In genomic region chr11:128549256-128549944, GRCh38 we compare ENCODE assay signal across 8 cellular contexts. TPM values are rescaled to one million over a fixed set of nuclear protein-coding genes. Genes with fewer than 3 reads are reported as not detected.
DNase-seq lines count a peak whose midpoint lies in the region; ATAC-seq, FAIRE-seq and TF ChIP-seq lines count a peak whose summit lies in the region.

No MANE protein-coding gene starts in this region.

- H3K27me3 Mint-ChIP-seq in stimulated activated naive B cell treated with anti-CD40 and anti-IgM and Interleukin-4, amounts not matched to agents 10 μg/mL and 1 μg/mL and 100 μg/mL, for 72 hours = no peaks in the 10 kb centered on the region

- H3K9me3 ChIP-seq in Karpas-422 (ENCODE audit: low read length) = no peaks in the 10 kb centered on the region
- no peaks in the 10 kb centered on the region for H3K9me3 ChIP-seq in BE2C

- H3K36me3 ChIP-seq in Karpas-422 (ENCODE audit: insufficient read depth, low read length) (no peaks in the 10 kb centered on the region), bronchial epithelial cell (ENCODE audit: control insufficient read depth, insufficient read depth, low read length) (no peaks in the 10 kb centered on the region), kidney epithelial cell (ENCODE audit: control insufficient read depth, insufficient read depth, low read length) (no peaks in the 10 kb centered on the region), BE2C (no peaks in the 10 kb centered on the region)

- no peaks in the 10 kb centered on the region for H3K9me3 Mint-ChIP-seq in stimulated activated naive B cell treated with anti-CD40 and anti-IgM and Interleukin-4, amounts not matched to agents 10 μg/mL and 1 μg/mL and 100 μg/mL, for 72 hours

- H4K20me1 ChIP-seq in Karpas-422 (ENCODE audit: insufficient read depth, low read depth, low read length) = no peaks in the 10 kb centered on the region

- FAIRE-seq in bronchial epithelial cell (lab: Jason Lieb, UNC) = no peak

- no peak overlapping the region for H3K9ac ChIP-seq in Karpas-422 (ENCODE audit: low read length)

- H3K36me3 Mint-ChIP-seq in stimulated activated naive B cell treated with anti-CD40 and anti-IgM and Interleukin-4, amounts not matched to agents 10 μg/mL and 1 μg/mL and 100 μg/mL, for 72 hours = no peaks in the 10 kb centered on the region

- no peak overlapping the region for H2AFZ ChIP-seq in Karpas-422 (ENCODE audit: low read length)

- peaks cover 53 to 90% of the 10 kb centered on the region in 2 donors for H3K4me1 Mint-ChIP-seq in stimulated activated naive B cell treated with anti-CD40 and anti-IgM and Interleukin-4, amounts not matched to agents 10 μg/mL and 1 μg/mL and 100 μg/mL, for 72 hours

- H3K4me1 ChIP-seq in Karpas-422 (ENCODE audit: low read length) (peaks cover 77% of the 10 kb centered on the region), BE2C (peaks cover 4% of the 10 kb centered on the region; the same call in 1 of the 2 replicates)

- DNase-seq in Karpas-422 (no peak), bronchial epithelial cell (ENCODE audit: low read depth) (no peak), kidney epithelial cell (ENCODE audit: low read depth) (no peak), NCI-H146 (lab: John Stamatoyannopoulos, UW) (no peak), BE2C (no peak), RKO (ENCODE audit: low spot score) (no peak), HT-29 (ENCODE audit: low spot score) (no peak)
- no peak for DNase-seq in stimulated activated naive B cell treated with anti-CD40 and anti-IgM and Interleukin-4, amounts not matched to agents 10 μg/mL and 1 μg/mL and 100 μg/mL, for 72 hours

- ATAC-seq in stimulated activated naive B cell treated with anti-CD40 and anti-IgM and Interleukin-4, amounts not matched to agents 10 μg/mL and 1 μg/mL and 100 μg/mL, for 72 hours (replicated peaks) = no peak

- peak overlapping the region; percentile 73 for H3K4me2 ChIP-seq in Karpas-422 (ENCODE audit: low read depth, low read length, poor library complexity, severe bottlenecking)

- peak overlapping the region; percentile 88 for H3K27ac Mint-ChIP-seq in stimulated activated naive B cell treated with anti-CD40 and anti-IgM and Interleukin-4, amounts not matched to agents 10 μg/mL and 1 μg/mL and 100 μg/mL, for 72 hours

- H3K79me2 ChIP-seq in Karpas-422 (ENCODE audit: low read length) = no peaks in the 10 kb centered on the region

- peak overlapping the region; percentile 75 to 85 for H3K4me3 Mint-ChIP-seq in stimulated activated naive B cell treated with anti-CD40 and anti-IgM and Interleukin-4, amounts not matched to agents 10 μg/mL and 1 μg/mL and 100 μg/mL, for 72 hours

- no peak for TF ChIP-seq CTCF in bronchial epithelial cell (IDR thresholded peaks at IDR 0.05; ENCODE audit: insufficient read depth, low read length, severe bottlenecking)
- TF ChIP-seq CTCF in kidney epithelial cell (IDR thresholded peaks at IDR 0.05; ENCODE audit: insufficient read depth, low read length, poor library complexity, severe bottlenecking) = no peak
- TF ChIP-seq CTCF in BE2C (IDR thresholded peaks at IDR 0.05; ENCODE audit: low read depth, low read length) = no peak

- H3K27ac ChIP-seq in Karpas-422 (ENCODE audit: low read length) = peak overlapping the region; percentile 100

- H3K4me3 ChIP-seq in Karpas-422 (ENCODE audit: low read length) (no peak overlapping the region), bronchial epithelial cell (ENCODE audit: low read depth, low read length) (peak overlapping the region; percentile 32), kidney epithelial cell (ENCODE audit: low read depth, low read length) (peak overlapping the region; percentile 35), BE2C (ENCODE audit: low read depth, low read length) (no peak overlapping the region)

- H3K9me2 ChIP-seq in Karpas-422 (replicated peaks; ENCODE audit: insufficient read depth, low read length) = no peaks in the 10 kb centered on the region

- H3K27me3 ChIP-seq in Karpas-422 (ENCODE audit: low read length) (no peaks in the 10 kb centered on the region), bronchial epithelial cell (ENCODE audit: control insufficient read depth, insufficient read depth, low read length) (peaks cover 2% of the 10 kb centered on the region), kidney epithelial cell (ENCODE audit: control insufficient read depth, insufficient read depth, low read length) (no peaks in the 10 kb centered on the region), BE2C (no peaks in the 10 kb centered on the region)

RNA-seq across cellular contexts. Expression of gene ETS1, which starts 38.0 kb away (rescaled TPM):
- 129 and 135 TPM in 2 replicates for total RNA-seq in Karpas-422 (2014; rRNA removed; shearing (Covaris generic); ENCODE audit: low replicate concordance)
- total RNA-seq in bronchial epithelial cell = 45.4 and 62.7 TPM in 2 replicates
- total RNA-seq in kidney epithelial cell = 224 and 230 TPM in 2 replicates
- 23.4 TPM for polyA plus RNA-seq in BE2C (2012; ENCODE audit: insufficient read depth, insufficient read length, low read depth)
- 3.8 and 4.3 TPM in 2 replicates for total RNA-seq in HT-29 (2014; rRNA removed; shearing (Covaris generic))

Comparison
In these comparisons a context has a peak if more than half of its experiments do, and no peak if none do; other contexts are left out.
1. H3K4me3 ChIP-seq: peak in bronchial epithelial cell (single experiment) and kidney epithelial cell (single experiment); none in Karpas-422 (single experiment) and BE2C (single experiment).